ENCODE assay signal across 9 cellular contexts in the genomic region with DNA sequence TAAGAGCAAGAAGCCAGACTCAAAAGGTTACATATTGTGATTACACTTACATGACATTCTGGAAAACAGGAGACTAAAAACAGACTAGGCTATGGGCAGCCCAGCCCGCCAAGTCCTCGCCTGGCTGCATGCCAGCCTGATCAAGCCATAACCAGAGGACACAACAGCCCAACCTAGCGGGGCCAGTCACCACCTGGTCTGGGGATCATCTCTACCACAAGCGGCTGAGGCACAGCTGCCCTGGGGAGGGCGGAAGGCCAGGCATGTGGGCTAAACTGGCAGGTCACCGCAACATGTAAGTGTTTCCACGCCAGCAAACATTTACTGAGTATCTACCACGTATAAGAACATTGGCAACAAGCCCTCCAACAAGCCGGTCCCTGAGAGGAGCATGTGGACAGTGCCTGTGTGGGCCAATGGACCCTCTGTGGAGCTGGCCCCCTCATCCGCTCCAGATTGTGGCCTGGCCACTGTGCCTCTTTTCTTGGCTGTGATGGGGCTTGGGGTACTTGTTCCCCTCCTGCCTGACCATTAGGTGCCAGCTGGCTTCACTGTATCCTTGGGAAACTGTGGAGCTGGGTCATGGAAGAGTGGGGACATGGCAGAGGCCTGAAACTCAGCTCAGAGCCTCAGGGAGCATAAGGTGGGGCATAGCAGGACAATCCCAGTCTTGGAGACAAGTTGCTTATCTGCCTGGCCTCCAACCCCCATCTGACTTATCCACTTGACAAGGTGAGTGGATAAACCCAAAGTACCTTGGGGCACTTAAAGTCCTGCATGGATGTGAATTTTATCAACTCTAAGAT. TPM values are rescaled to one million over a fixed set of nuclear protein-coding genes. Genes with fewer than 3 reads are reported as not detected.
A peak's percentile ranks its signal among the peaks of the same experiment; 100 is the strongest.
DNase-seq lines count a peak whose midpoint lies in the region; ATAC-seq, FAIRE-seq and TF ChIP-seq lines count a peak whose summit lies in the region.
"Had no signal": no experiment of that assay in that cellular context is flagged by ENCODE, and none has a peak within 500 bp of the region (broad histone marks: within the 10 kb centered on the region; RNA-seq: fewer than 3 reads in every experiment).

No MANE protein-coding gene starts in this region.

- POLR2A ChIA-PET in Panc1 (lab: Charles Lee) = interaction anchor here (0.7 to 0.8 kb wide), 2 partner anchors 10 to 15 kb away, joined by 4 to 8 read pairs; no protein-coding TSS in a partner anchor

- H3K27me3 ChIP-seq in Panc1 (ENCODE audit: control insufficient read depth, insufficient read depth, low read length) = no peaks in the 10 kb centered on the region

- H3K36me3 ChIP-seq in Panc1 (ENCODE audit: control insufficient read depth, insufficient read depth, low read length) = no peaks in the 10 kb centered on the region

- H3K4me1 Mint-ChIP-seq in HFFc6 (ENCODE audit: low read depth) = peaks cover 16% of the 10 kb centered on the region

- no peaks in the 10 kb centered on the region; the same call in 1 of the 2 replicates for H3K4me1 ChIP-seq in Panc1 (ENCODE audit: control insufficient read depth, insufficient read depth, low read length)

- no TSS peak for BruUV-seq in Panc1 (replicated peaks; lab: Mats Ljungman, UMichigan)

- no peaks in the 10 kb centered on the region for H3K27me3 Mint-ChIP-seq in HFFc6 (ENCODE audit: insufficient read depth)

- DNase-seq in HUDEP-2 (lab: John Stamatoyannopoulos, UW; ENCODE audit: unreplicated experiment in 76 of 76) = peak in 56 of 76 experiments; percentile 5 to 72 (median 34)
- DNase-seq in Panc1 (ENCODE audit: low read depth, low spot score) = no peak
- peak; percentile 87 for DNase-seq in cardiac septum (ENCODE audit: low spot score)
- DNase-seq in retina = peak; percentile 6
- no peak for DNase-seq in H54 (ENCODE audit: insufficient read length, low spot score)
- DNase-seq in HFFc6 = no peak
- DNase-seq in activated naive CD4-positive, alpha-beta T cell treated with Interleukin-2 at 50 U/mL for 16 hours = no peak
- DNase-seq: activated gamma-delta T cell treated with Interleukin-2 at 50 U/mL for 16 hours had no signal

- H3K4me3 Mint-ChIP-seq in HFFc6 = no peak overlapping the region

- TF ChIP-seq POLR2A in H54 (IDR thresholded peaks at IDR 0.05; ENCODE audit: low read depth, low read length) = no peak

- no peak overlapping the region for H3K27ac Mint-ChIP-seq in HFFc6

- CTCF ChIA-PET in Panc1 (lab: Charles Lee) = no interaction called here

- no peak overlapping the region for H3K27ac ChIP-seq in Panc1 (ENCODE audit: low read length)

- TF ChIP-seq CTCF in Panc1 (IDR thresholded peaks at IDR 0.05) = no peak
- TF ChIP-seq CTCF in HFFc6 (IDR thresholded peaks at IDR 0.05) = no peak

- no peak for FAIRE-seq in H54 (lab: Jason Lieb, UNC)

- in situ Hi-C loops in Panc1 (cut with HindIII; ENCODE audit: low pct_unique_long_range_greater_than_20kb, low sequenced_read_pairs) = no loop called here

- H3K9me3 Mint-ChIP-seq in HFFc6 = no peaks in the 10 kb centered on the region

- ATAC-seq in Panc1 = peak; percentile 44; the same call in 1 of the 2 replicates
- no peak for ATAC-seq in HG02870 (IDR thresholded peaks at IDR 0.05; ENCODE audit: unreplicated experiment)

- intact Hi-C loops in Panc1 (cut with micrococcal nuclease; ENCODE audit: unreplicated experiment) = no loop called here
- intact Hi-C loops in cardiac septum (cut with DNase I) = no loop called here

- H3K36me3 Mint-ChIP-seq in HFFc6 (ENCODE audit: low read depth) = no peaks in the 10 kb centered on the region

- H3K9me3 ChIP-seq in Panc1 (ENCODE audit: control insufficient read depth, insufficient read depth, low read depth, low read length) = no peaks in the 10 kb centered on the region

- no peak overlapping the region for H3K4me3 ChIP-seq in Panc1 (ENCODE audit: low read depth in 2 of 2, low read length in 2 of 2)

RNA-seq across cellular contexts. Expression of gene UBXN7, which starts 9.0 kb away (rescaled TPM):
- total RNA-seq in Panc1 (2021; ENCODE audit: unreplicated experiment) = 61.7 TPM
- 10.5 TPM for polyA plus RNA-seq in Panc1 (2012; ENCODE audit: insufficient read length)
- total RNA-seq in cardiac septum = 30.1 TPM
- 10 to 100 TPM; 57.8 to 67.0 (median 62.2) TPM for total RNA-seq in HFFc6 (2021; fragmentation: NEBNext Ultra II Directional; extraction: Animal tissue kit (Norgen Biotek cat#: 25700))

Comparison
In these comparisons a context has a peak if more than half of its experiments do, and no peak if none do; other contexts are left out.
1. DNase-seq: peak in HUDEP-2 (56 of 76), cardiac septum (single experiment) and retina (single experiment); none in Panc1 (single experiment), H54 (single experiment), HFFc6 (single experiment) and activated naive CD4-positive, alpha-beta T cell treated with Interleukin-2 at 50 U/mL for 16 hours (single experiment).